In the genomic region with DNA sequence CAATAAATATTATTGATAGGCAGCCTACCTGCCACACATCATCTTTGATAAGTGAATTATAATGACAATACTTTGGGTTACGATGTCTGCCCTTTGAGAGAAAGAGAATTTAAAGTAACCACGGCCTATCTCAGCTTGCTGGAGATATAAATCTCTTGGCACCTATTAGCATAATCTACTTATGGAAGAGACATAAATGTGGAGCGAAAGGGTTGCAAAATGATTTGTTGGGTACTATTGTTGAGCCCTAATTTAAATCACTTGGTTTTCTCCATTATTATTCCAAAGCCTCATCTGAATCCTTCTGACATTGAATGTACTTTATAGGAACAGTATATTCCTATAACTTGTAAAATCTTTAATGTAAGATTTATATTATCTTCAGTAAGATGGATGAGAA, we compare ENCODE assay signal across 37 cellular contexts.
"Had no signal": no experiment of that assay in that cellular context is flagged by ENCODE, and none has a peak within 500 bp of the region (broad histone marks: within the 10 kb centered on the region; RNA-seq: fewer than 3 reads in every experiment).

No MANE protein-coding gene starts in this region.

- H3K27me3 Mint-ChIP-seq: activated CD4-positive, alpha-beta memory T cell treated with anti-CD3 and anti-CD28 coated beads, Interleukin-2, amount 10 ng/mL, durations not matched to agents 7 days and 5 days; activated CD4-positive, alpha-beta T cell treated with anti-CD3 and anti-CD28 coated beads for 36 hours; activated CD4-positive, alpha-beta T cell treated with anti-CD3 and anti-CD28 coated beads, Interleukin-2, amount 10 ng/mL, durations not matched to agents 7 days and 5 days; activated naive CD8-positive, alpha-beta T cell treated with anti-CD3 and anti-CD28 coated beads for 36 hours; activated T-helper 17 cell treated with anti-CD3 and anti-CD28 coated beads, Interleukin-2, amount 50 U/mL, for 72 hours had no signal

- H3K4me1 Mint-ChIP-seq: activated CD4-positive, alpha-beta memory T cell treated with anti-CD3 and anti-CD28 coated beads, Interleukin-2, amount 10 ng/mL, durations not matched to agents 7 days and 5 days; activated CD4-positive, alpha-beta T cell treated with anti-CD3 and anti-CD28 coated beads for 36 hours; activated CD4-positive, alpha-beta T cell treated with anti-CD3 and anti-CD28 coated beads, Interleukin-2, amount 10 ng/mL, durations not matched to agents 7 days and 5 days; activated naive CD8-positive, alpha-beta T cell treated with anti-CD3 and anti-CD28 coated beads for 36 hours; activated T-helper 17 cell treated with anti-CD3 and anti-CD28 coated beads, Interleukin-2, amount 50 U/mL, for 72 hours; WTC11 had no signal

- H3K9me3 ChIP-seq: adrenal gland, body of pancreas, breast epithelium had no signal

- H3K9me3 Mint-ChIP-seq: T-helper 1 cell treated with Interleukin-12 subunit alpha and Interleukin-12 subunit beta and Interleukin-4 antibody, amounts not matched to agents 30 μg/mL and 1 μg/mL, for 36 hours had no signal

- H3K27me3 ChIP-seq: adrenal gland, body of pancreas, brain microvascular endothelial cell, breast epithelium had no signal

- H3K36me3 Mint-ChIP-seq: activated naive CD4-positive, alpha-beta T cell treated with anti-CD3 and anti-CD28 coated beads, Interleukin-2, amount 50 U/mL, for 72 hours; activated naive CD8-positive, alpha-beta T cell treated with anti-CD3 and anti-CD28 coated beads for 36 hours had no signal

- H3K4me1 ChIP-seq: adrenal gland, body of pancreas, breast epithelium had no signal

- H3K27ac ChIP-seq: adrenal gland, body of pancreas, brain microvascular endothelial cell, breast epithelium, VCaP had no signal

- H3K4me3 ChIP-seq: adrenal gland, body of pancreas, breast epithelium had no signal

- FAIRE-seq: astrocyte, TTC549 had no signal

- DNase-seq: activated CD4-positive, alpha-beta memory T cell treated with anti-CD3 and anti-CD28 coated beads, Interleukin-2, amount 10 ng/mL, durations not matched to agents 7 days and 5 days; activated CD4-positive, alpha-beta T cell treated with anti-CD3 and anti-CD28 coated beads for 1 hour; activated CD4-positive, alpha-beta T cell treated with anti-CD3 and anti-CD28 coated beads for 36 hours; activated CD4-positive, alpha-beta T cell treated with anti-CD3 and anti-CD28 coated beads for 48 hours; activated CD4-positive, alpha-beta T cell treated with anti-CD3 and anti-CD28 coated beads, Interleukin-2, amount 10 ng/mL, durations not matched to agents 7 days and 5 days; activated CD4-positive, alpha-beta T cell treated with anti-CD3 and anti-CD28 coated beads, Interleukin-2, amount 50 U/mL, for 48 hours; activated CD4-positive, CD25-positive, alpha-beta regulatory T cell; activated CD8-positive, alpha-beta memory T cell treated with anti-CD3 and anti-CD28 coated beads, Interleukin-2, amount 50 U/mL, for 4 hours; activated effector memory CD4-positive, alpha-beta T cell treated with anti-CD3 and anti-CD28 coated beads, Interleukin-2, amount 50 U/mL, for 16 hours; activated gamma-delta T cell treated with Interleukin-2 at 50 U/mL for 16 hours; activated naive CD4-positive, alpha-beta T cell; activated naive CD4-positive, alpha-beta T cell treated with anti-CD3 and anti-CD28 coated beads for 36 hours; activated naive CD4-positive, alpha-beta T cell treated with anti-CD3 and anti-CD28 coated beads, Interleukin-2, amount 50 U/mL, for 16 hours; activated naive CD8-positive, alpha-beta T cell treated with anti-CD3 and anti-CD28 coated beads for 36 hours; activated T-cell treated with anti-CD3 and anti-CD28 coated beads for 4 hours; activated T-cell treated with anti-CD3 and anti-CD28 coated beads, Interleukin-2, amount 50 U/mL, for 1 hour; activated T-cell treated with anti-CD3 and anti-CD28 coated beads, Interleukin-2, amount 50 U/mL, for 4 hours; activated T-cell treated with anti-CD3 and anti-CD28 coated beads, Interleukin-2, amount 50 U/mL, for 72 hours; adrenal gland; amniotic stem cell; aorta; body of pancreas; brain microvascular endothelial cell; central memory CD4-positive, alpha-beta T cell; T-helper 1 cell; T-helper 2 cell; T-helper 9 cell had no signal

- H3K36me3 ChIP-seq: adrenal gland, brain microvascular endothelial cell, breast epithelium had no signal

- H3K27ac Mint-ChIP-seq: activated CD4-positive, alpha-beta memory T cell treated with anti-CD3 and anti-CD28 coated beads, Interleukin-2, amount 10 ng/mL, durations not matched to agents 7 days and 5 days; activated CD4-positive, alpha-beta T cell treated with anti-CD3 and anti-CD28 coated beads for 36 hours; activated CD4-positive, alpha-beta T cell treated with anti-CD3 and anti-CD28 coated beads, Interleukin-2, amount 10 ng/mL, durations not matched to agents 7 days and 5 days; activated naive CD4-positive, alpha-beta T cell treated with anti-CD3 and anti-CD28 coated beads for 36 hours; activated naive CD4-positive, alpha-beta T cell treated with anti-CD3 and anti-CD28 coated beads, Interleukin-2, amount 50 U/mL, for 72 hours; activated naive CD8-positive, alpha-beta T cell treated with anti-CD3 and anti-CD28 coated beads for 36 hours; activated T-cell treated with anti-CD3 and anti-CD28 coated beads, Interleukin-2, amount 50 U/mL, for 72 hours; activated T-helper 1 cell treated with anti-CD3 and anti-CD28 coated beads, Interleukin-12 subunit alpha, Interleukin-12 subunit beta, Interleukin-2, Interleukin-4 antibody, amounts not matched to agents 30 ng/mL and 10 ng/mL and 1 ng/mL, durations not matched to agents 14 hours and 24 hours and 36 hours; activated T-helper 17 cell treated with anti-CD3 and anti-CD28 coated beads, Interleukin-2, amount 50 U/mL, for 72 hours; T-helper 1 cell treated with Interleukin-12 subunit alpha and Interleukin-12 subunit beta and Interleukin-4 antibody, amounts not matched to agents 30 μg/mL and 1 μg/mL, for 36 hours; T-helper 2 cell treated with Interferon-gamma antibody and Interleukin-4, amounts not matched to agents 5 μg/mL and 100 μg/mL, for 36 hours; WTC11 had no signal

- H3K4me3 Mint-ChIP-seq: activated CD4-positive, alpha-beta memory T cell treated with anti-CD3 and anti-CD28 coated beads, Interleukin-2, amount 10 ng/mL, durations not matched to agents 7 days and 5 days; activated CD4-positive, alpha-beta T cell treated with anti-CD3 and anti-CD28 coated beads for 36 hours; activated CD4-positive, alpha-beta T cell treated with anti-CD3 and anti-CD28 coated beads, Interleukin-2, amount 10 ng/mL, durations not matched to agents 7 days and 5 days; activated naive CD4-positive, alpha-beta T cell treated with anti-CD3 and anti-CD28 coated beads for 36 hours; activated naive CD8-positive, alpha-beta T cell treated with anti-CD3 and anti-CD28 coated beads for 36 hours; activated T-cell treated with anti-CD3 and anti-CD28 coated beads, Interleukin-2, amount 50 U/mL, for 4 hours; activated T-cell treated with anti-CD3 and anti-CD28 coated beads, Interleukin-2, amount 50 U/mL, for 72 hours; activated T-helper 1 cell treated with anti-CD3 and anti-CD28 coated beads, Interleukin-12 subunit alpha, Interleukin-12 subunit beta, Interleukin-2, Interleukin-4 antibody, amounts not matched to agents 30 ng/mL and 10 ng/mL and 1 ng/mL, durations not matched to agents 14 hours and 24 hours and 36 hours; activated T-helper 17 cell treated with anti-CD3 and anti-CD28 coated beads, Interleukin-2, amount 50 U/mL, for 72 hours; T-helper 1 cell treated with Interleukin-12 subunit alpha and Interleukin-12 subunit beta and Interleukin-4 antibody, amounts not matched to agents 30 μg/mL and 1 μg/mL, for 36 hours; T-helper 2 cell treated with Interferon-gamma antibody and Interleukin-4, amounts not matched to agents 5 μg/mL and 100 μg/mL, for 36 hours; WTC11 had no signal
